ENCODE assay signal across 16 cellular contexts in genomic region chr7:159064121-159064815, GRCh38.
"Had no signal": no experiment of that assay in that cellular context is flagged by ENCODE, and none has a peak within 500 bp of the region (broad histone marks: within the 10 kb centered on the region; RNA-seq: fewer than 3 reads in every experiment).

No MANE protein-coding gene starts in this region.

- H3K4me3 ChIP-seq: gastrocnemius medialis, neural progenitor cell had no signal

- DNase-seq: activated CD4-positive, alpha-beta T cell treated with anti-CD3 and anti-CD28 coated beads for 36 hours; activated CD8-positive, alpha-beta T cell treated with anti-CD3 and anti-CD28 coated beads for 36 hours; activated naive CD4-positive, alpha-beta T cell treated with Interleukin-2 at 50 U/mL for 16 hours; activated naive CD8-positive, alpha-beta T cell treated with anti-CD3 and anti-CD28 coated beads, Interleukin-2, amount 50 U/mL, for 24 hours; aorta; dermis blood vessel endothelial cell; gastrocnemius medialis; left colon; mammary epithelial cell; naive B cell; stimulated activated CD4-positive, alpha-beta T cell treated with anti-CD3 and anti-CD28 coated beads, Interleukin-2, amount 100 ng/mL, for 48 hours; stimulated activated naive B cell treated with anti-CD40 and anti-IgM and Interleukin-4, amounts not matched to agents 10 μg/mL and 1 μg/mL and 100 μg/mL, for 72 hours; trophoblast cell had no signal

- H3K27me3 ChIP-seq: gastrocnemius medialis had no signal

- ATAC-seq: activated CD4-positive, alpha-beta T cell treated with anti-CD3 and anti-CD28 coated beads for 36 hours; activated CD8-positive, alpha-beta T cell treated with anti-CD3 and anti-CD28 coated beads for 36 hours; activated naive CD8-positive, alpha-beta T cell treated with anti-CD3 and anti-CD28 coated beads, Interleukin-2, amount 50 U/mL, for 24 hours; gastrocnemius medialis; left colon; stimulated activated naive B cell treated with anti-CD40 and anti-IgM and Interleukin-4, amounts not matched to agents 10 μg/mL and 1 μg/mL and 100 μg/mL, for 72 hours had no signal

- H3K4me1 ChIP-seq: neural progenitor cell, parathyroid adenoma had no signal

- H3K36me3 ChIP-seq: gastrocnemius medialis, neural progenitor cell had no signal

- H3K9me3 ChIP-seq: gastrocnemius medialis had no signal

- H3K27ac ChIP-seq: epithelial cell of prostate, gastrocnemius medialis, neural progenitor cell, parathyroid adenoma had no signal
